In genomic region chr17:17663160-17664072, GRCh38 we compare ENCODE assay signal across 8 cellular contexts. TPM values are rescaled to one million over a fixed set of nuclear protein-coding genes. Genes with fewer than 3 reads are reported as not detected.
DNase-seq lines count a peak whose midpoint lies in the region; ATAC-seq and TF ChIP-seq lines count a peak whose summit lies in the region.

No MANE protein-coding gene starts in this region.

- CTCF ChIA-PET in BJ (lab: Yijun Ruan, JAX) = interaction anchor here (0.6 to 1.8 kb wide), 5 partner anchors 9 to 254 kb away, joined by 3 to 6 read pairs (median 3); no protein-coding TSS in a partner anchor

- H3K27ac ChIP-seq in heart right ventricle = no peak overlapping the region

- H3K4me1 ChIP-seq in heart right ventricle = peaks cover 0 to 18% (median 0%) of the 10 kb centered on the region in 9 donors

- H3K36me3 ChIP-seq in BJ (ENCODE audit: control insufficient read depth, insufficient read depth, low read length) (no peaks in the 10 kb centered on the region), heart right ventricle (no peaks in the 10 kb centered on the region)

- DNase-seq in BJ (ENCODE audit: low read depth) (peak; percentile 78), GM19240 (ENCODE audit: insufficient read length, low spot score) (peak; percentile 89), SHP77 treated with DMSO at 0.1 percent for 48 hours (lab: John Stamatoyannopoulos, UW) (peak; percentile 78), activated gamma-delta T cell treated with Interleukin-2 at 50 U/mL for 16 hours (peak; percentile 83), heart right ventricle (peak in 1 of 2 donors; percentile 40), NCI-H2081 treated with DMSO at 0.1 percent for 48 hours (lab: John Stamatoyannopoulos, UW) (no peak)
- DNase-seq in stimulated activated CD4-positive, alpha-beta T cell treated with anti-CD3 and anti-CD28 coated beads, Interleukin-12 subunit alpha, Interleukin-12 subunit beta, amount 100 ng/mL, for 24 hours (ENCODE audit: low read depth in 2 of 2) = peak; percentile 35 to 51

- intact Hi-C loops in heart right ventricle (cut with DNase I) = no loop called here

- H3K27me3 ChIP-seq in BJ (ENCODE audit: control insufficient read depth, insufficient read depth, low read length) = no peaks in the 10 kb centered on the region
- H3K27me3 ChIP-seq in heart right ventricle = no peaks in the 10 kb centered on the region

- TF ChIP-seq CTCF in BJ (IDR thresholded peaks at IDR 0.05; ENCODE audit: insufficient read depth, low read depth, low read length) = no peak
- TF ChIP-seq CTCF in heart right ventricle (IDR thresholded peaks at IDR 0.05) = no peak

- no peak overlapping the region for H3K4me3 ChIP-seq in BJ (ENCODE audit: low read depth, low read length)
- H3K4me3 ChIP-seq in heart right ventricle = no peak overlapping the region

- peaks cover 0 to 16% (median 9%) of the 10 kb centered on the region in 11 donors for H3K9me3 ChIP-seq in heart right ventricle

- ATAC-seq in HG03432 (IDR thresholded peaks at IDR 0.05; ENCODE audit: unreplicated experiment) (peak; percentile 88), heart right ventricle (peak; percentile 27 to 80 (median 57))

- 42 to 44% methylated on average over 19 of the region's 19 CpGs for WGBS in heart right ventricle, 2 donors

- POLR2A ChIA-PET in BJ (lab: Charles Lee) = interaction anchor here (0.6 kb wide), 1 partner anchor 16 kb away, joined by 3 read pairs; no protein-coding TSS in a partner anchor

RNA-seq across cellular contexts. Expression of gene RAI1, which starts 17.8 kb away (rescaled TPM):
- polyA plus RNA-seq in BJ (2011; rRNA removed) = 2.1 and 2.4 TPM in 2 replicates
- polyA minus RNA-seq in BJ (2011; rRNA and poly(A)+ RNA removed) = 2.5 and 6.6 TPM in 2 replicates
- 10 to 100 TPM; 15.8 to 32.0 (median 20.9) TPM for total RNA-seq in heart right ventricle
- 10 to 100 TPM; 13.8 to 17.5 TPM for polyA plus RNA-seq in heart right ventricle
